ENCODE assay signal across 32 cellular contexts in the genomic region with DNA sequence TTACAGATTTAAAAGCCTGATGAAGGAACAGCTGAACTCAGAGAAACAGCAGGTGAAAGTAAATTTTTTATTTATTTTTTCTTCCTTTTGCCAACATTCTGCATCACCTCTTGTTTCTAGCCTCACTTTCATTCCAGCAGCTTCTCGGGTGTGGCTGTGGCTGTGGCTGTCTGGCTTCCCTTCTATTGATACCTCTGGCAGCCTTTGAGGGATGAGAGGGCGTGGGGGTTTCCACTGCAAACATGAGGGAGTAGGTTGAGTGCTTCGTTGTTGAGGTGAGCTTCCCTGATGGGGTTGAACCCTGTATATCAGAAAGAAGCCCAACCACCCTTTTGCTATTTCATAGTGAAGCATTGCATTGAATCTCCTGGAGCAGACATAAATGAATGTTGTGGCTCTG. TPM values are rescaled to one million over a fixed set of nuclear protein-coding genes. Genes with fewer than 3 reads are reported as not detected.
"Had no signal": no experiment of that assay in that cellular context is flagged by ENCODE, and none has a peak within 500 bp of the region (broad histone marks: within the 10 kb centered on the region; RNA-seq: fewer than 3 reads in every experiment).

No MANE protein-coding gene starts in this region.

- H3K4me1 ChIP-seq: left lung, lower lobe of right lung, right atrium auricular region, testis, thyroid gland, upper lobe of left lung had no signal

- H3K4me2 ChIP-seq: hepatocyte, smooth muscle cell had no signal

- H3K9me3 ChIP-seq: left lung, lower lobe of right lung, ovary, right lobe of liver, stomach, testis, thyroid gland, transverse colon, upper lobe of left lung had no signal

- DNase-seq: kidney glomerular epithelial cell; left cardiac atrium; left lung; lower lobe of right lung; mammary epithelial cell; mesenchymal stem cell; naive thymus-derived CD4-positive, alpha-beta T cell; ovary; right lobe of liver; stimulated activated CD4-positive, alpha-beta T cell treated with anti-CD3 and anti-CD28 coated beads, Interleukin-1b, Interleukin-23, amount 100 ng/mL, for 48 hours; stimulated activated CD4-positive, alpha-beta T cell treated with anti-CD3 and anti-CD28 coated beads, Interleukin-2, amount 100 ng/mL, for 48 hours; stimulated activated CD4-positive, alpha-beta T cell treated with anti-CD3 and anti-CD28 coated beads, Interleukin-4, amount 100 ng/mL, for 4 hours; stimulated activated CD8-positive, alpha-beta memory T cell treated with anti-CD3 and anti-CD28 coated beads, Interleukin-4, amount 100 ng/mL, for 48 hours; stimulated activated naive CD4-positive, alpha-beta T cell treated with Interleukin-2 at 50 U/mL for 16 hours; stomach; testis; thyroid gland; transverse colon; upper lobe of left lung had no signal

- H3K27me3 ChIP-seq: hepatocyte, left lung, ovary, right atrium auricular region, right lobe of liver, stomach, testis, thyroid gland, transverse colon, upper lobe of left lung had no signal

- H3K27ac ChIP-seq: hepatocyte, left lung, lower lobe of right lung, ovary, right atrium auricular region, right lobe of liver, stomach, testis, thyroid gland, transverse colon, upper lobe of left lung had no signal

- H3K36me3 ChIP-seq: left lung, lower lobe of right lung, ovary, right atrium auricular region, right lobe of liver, stomach, thyroid gland, transverse colon, upper lobe of left lung had no signal

- H2AFZ ChIP-seq: hepatocyte had no signal

- ATAC-seq: left lung; lower lobe of right lung; naive thymus-derived CD4-positive, alpha-beta T cell; natural killer cell treated with Interleukin-12 subunit alpha and Interleukin-12 subunit beta and Interleukin-15 and Interleukin-18, amount 100 ng/mL, for 72 hours; right lobe of liver; stimulated activated memory B cell treated with anti-CD40 and anti-IgM and Interleukin-4, amounts not matched to agents 10 μg/mL and 1 μg/mL and 100 μg/mL, for 72 hours had no signal

- H3K4me3 ChIP-seq: hepatocyte, left lung, lower lobe of right lung, ovary, right atrium auricular region, right lobe of liver, smooth muscle cell, stomach, testis, thyroid gland, transverse colon, upper lobe of left lung had no signal

RNA-seq across cellular contexts. Expression of gene TMC3, which starts 6.2 kb away (rescaled TPM):
- total RNA-seq: left cardiac atrium; left lung; liver; lower lobe of right lung; mammary epithelial cell; mononuclear cell; myocyte; naive thymus-derived CD4-positive, alpha-beta T cell; natural killer cell treated with Interleukin-12 subunit alpha and Interleukin-12 subunit beta and Interleukin-15 and Interleukin-18, amount 100 ng/mL, for 72 hours; pulmonary artery endothelial cell; renal cortical epithelial cell; right atrium auricular region; skeletal muscle tissue; smooth muscle cell; upper lobe of left lung had no signal
- polyA plus RNA-seq: hepatocyte; keratinocyte; mammary epithelial cell; naive thymus-derived CD4-positive, alpha-beta T cell; neural cell; ovary; smooth muscle cell had no signal
